1 cellular context compared by ENCODE assay signal in the genomic region with DNA sequence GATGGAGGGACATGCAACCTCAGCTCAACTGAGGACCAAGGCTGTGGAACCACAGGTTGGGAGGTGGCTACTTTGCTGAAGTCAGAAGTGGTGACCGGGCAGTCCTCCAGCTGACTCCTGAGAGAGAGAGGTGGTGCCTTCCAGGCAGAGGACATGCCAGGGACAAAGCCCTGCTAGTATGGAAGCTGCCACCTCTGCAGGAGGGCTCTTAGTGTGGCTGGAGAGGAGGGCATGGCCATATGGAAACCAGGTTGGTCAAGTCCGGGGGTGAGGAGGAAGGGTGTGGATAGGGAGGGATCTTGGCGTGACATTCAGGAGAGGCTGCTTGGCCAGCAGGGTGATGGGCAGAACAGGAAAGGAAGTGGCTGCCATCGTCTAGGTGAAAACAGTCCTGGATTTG.
TF ChIP-seq lines count a peak whose summit lies in the region.

No MANE protein-coding gene starts in this region.

TF ChIP-seq in K562, 482 proteins besides CTCF, POLR2A, EP300 and RAD21:
- TF ChIP-seq, protein P1, sequence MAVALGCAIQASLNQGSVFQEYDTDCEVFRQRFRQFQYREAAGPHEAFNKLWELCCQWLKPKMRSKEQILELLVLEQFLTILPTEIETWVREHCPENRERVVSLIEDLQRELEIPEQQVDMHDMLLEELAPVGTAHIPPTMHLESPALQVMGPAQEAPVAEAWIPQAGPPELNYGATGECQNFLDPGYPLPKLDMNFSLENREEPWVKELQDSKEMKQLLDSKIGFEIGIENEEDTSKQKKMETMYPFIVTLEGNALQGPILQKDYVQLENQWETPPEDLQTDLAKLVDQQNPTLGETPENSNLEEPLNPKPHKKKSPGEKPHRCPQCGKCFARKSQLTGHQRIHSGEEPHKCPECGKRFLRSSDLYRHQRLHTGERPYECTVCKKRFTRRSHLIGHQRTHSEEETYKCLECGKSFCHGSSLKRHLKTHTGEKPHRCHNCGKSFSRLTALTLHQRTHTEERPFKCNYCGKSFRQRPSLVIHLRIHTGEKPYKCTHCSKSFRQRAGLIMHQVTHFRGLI (CRISPR knock-in tag; IDR thresholded peaks at IDR 0.05) = no peak
- TF ChIP-seq CEBPG (CRISPR knock-in tag; IDR thresholded peaks at IDR 0.05) (0 out of 2 replicates have a peak, but pooled peaks have one; percentile 19), CEBPG (tag; conservative IDR thresholded peaks at IDR 0.05 in 1 of 2, IDR thresholded peaks at IDR 0.05 in 1 of 2) (no peak), SPI1 (IDR thresholded peaks at IDR 0.05; ENCODE audit: borderline replicate concordance, low read depth, low read length) (0 out of 2 replicates have a peak, but pooled peaks have one; percentile 10)
